16 cellular contexts compared by ENCODE assay signal in genomic region chr4:1459081-1459480, GRCh38. TPM values are rescaled to one million over a fixed set of nuclear protein-coding genes. Genes with fewer than 3 reads are reported as not detected.
"Had no signal": no experiment of that assay in that cellular context is flagged by ENCODE, and none has a peak within 500 bp of the region (broad histone marks: within the 10 kb centered on the region; RNA-seq: fewer than 3 reads in every experiment).

No MANE protein-coding gene starts in this region.

- H3K4me1 Mint-ChIP-seq: stimulated activated memory B cell treated with anti-CD40 and anti-IgM and Interleukin-4, amounts not matched to agents 10 μg/mL and 1 μg/mL and 100 μg/mL, for 72 hours; T-cell had no signal

- H3K4me3 Mint-ChIP-seq: activated naive CD4-positive, alpha-beta T cell treated with anti-CD3 and anti-CD28 coated beads for 36 hours; nephron; stimulated activated memory B cell treated with anti-CD40 and anti-IgM and Interleukin-4, amounts not matched to agents 10 μg/mL and 1 μg/mL and 100 μg/mL, for 72 hours; T-cell had no signal

- H3K27ac Mint-ChIP-seq: activated naive CD4-positive, alpha-beta T cell treated with anti-CD3 and anti-CD28 coated beads for 36 hours; nephron; stimulated activated memory B cell treated with anti-CD40 and anti-IgM and Interleukin-4, amounts not matched to agents 10 μg/mL and 1 μg/mL and 100 μg/mL, for 72 hours; T-cell had no signal

- DNase-seq: activated CD4-positive, alpha-beta T cell treated with anti-CD3 and anti-CD28 coated beads, Interleukin-2, amount 50 U/mL, for 1 hour; activated naive CD4-positive, alpha-beta T cell treated with anti-CD3 and anti-CD28 coated beads for 36 hours; activated T-cell treated with anti-CD3 and anti-CD28 coated beads for 4 hours; stimulated activated CD4-positive, alpha-beta T cell treated with anti-CD3 and anti-CD28 coated beads, Interleukin-2, amount 100 ng/mL, for 48 hours; T-helper 9 cell had no signal

- H3K36me3 Mint-ChIP-seq: stimulated activated memory B cell treated with anti-CD40 and anti-IgM and Interleukin-4, amounts not matched to agents 10 μg/mL and 1 μg/mL and 100 μg/mL, for 72 hours; T-cell had no signal

- ATAC-seq: activated CD4-positive, CD25-positive, alpha-beta regulatory T cell treated with anti-CD3 and anti-CD28 coated beads, Interleukin-2, amount 50 U/mL, for 24 hours; left lobe of liver; pancreas; stimulated activated memory B cell treated with anti-CD40 and anti-IgM and Interleukin-4, amounts not matched to agents 10 μg/mL and 1 μg/mL and 100 μg/mL, for 72 hours; T-cell had no signal

RNA-seq across cellular contexts. Expression of gene NKX1-1, which starts 52.8 kb away (rescaled TPM):
- total RNA-seq: activated CD8-positive, alpha-beta memory T cell treated with anti-CD3 and anti-CD28 coated beads for 36 hours; activated naive CD4-positive, alpha-beta T cell treated with anti-CD3 and anti-CD28 coated beads for 36 hours; cardiac muscle cell; left lobe of liver; pancreas; renal cortical epithelial cell; subcutaneous adipose tissue; T-cell; uterus had no signal
